6 cellular contexts compared by ENCODE assay signal in the genomic region with DNA sequence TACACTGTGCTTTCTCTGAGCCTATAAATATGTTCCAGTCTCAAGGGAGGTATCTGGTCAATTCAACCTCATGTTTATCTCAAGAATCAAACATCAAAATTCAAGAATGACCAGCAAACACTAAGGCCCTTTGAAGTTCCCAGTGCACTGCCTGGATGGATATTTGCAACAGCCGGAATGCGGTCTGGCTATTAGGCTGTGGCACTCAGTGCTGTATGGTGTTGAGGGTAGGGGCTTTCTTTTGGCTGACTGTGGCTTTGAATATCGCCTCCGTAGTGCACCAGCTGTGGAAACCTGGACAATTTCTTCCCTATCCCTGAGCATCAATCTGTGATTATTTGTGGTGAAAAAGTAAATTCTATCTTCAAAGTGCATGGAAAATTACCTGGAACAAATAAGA.
"Had no signal": no experiment of that assay in that cellular context is flagged by ENCODE, and none has a peak within 500 bp of the region (broad histone marks: within the 10 kb centered on the region; RNA-seq: fewer than 3 reads in every experiment).

No MANE protein-coding gene starts in this region.

- H3K9me3 Mint-ChIP-seq: H9 had no signal

- H3K27ac Mint-ChIP-seq: H9 had no signal

- DNase-seq: GM23248, H9, HCEC 1CT, IMR-90, KG1 had no signal

- H3K4me3 Mint-ChIP-seq: H9 had no signal

- ATAC-seq: K562 had no signal
